ENCODE assay signal across 17 cellular contexts in the genomic region with DNA sequence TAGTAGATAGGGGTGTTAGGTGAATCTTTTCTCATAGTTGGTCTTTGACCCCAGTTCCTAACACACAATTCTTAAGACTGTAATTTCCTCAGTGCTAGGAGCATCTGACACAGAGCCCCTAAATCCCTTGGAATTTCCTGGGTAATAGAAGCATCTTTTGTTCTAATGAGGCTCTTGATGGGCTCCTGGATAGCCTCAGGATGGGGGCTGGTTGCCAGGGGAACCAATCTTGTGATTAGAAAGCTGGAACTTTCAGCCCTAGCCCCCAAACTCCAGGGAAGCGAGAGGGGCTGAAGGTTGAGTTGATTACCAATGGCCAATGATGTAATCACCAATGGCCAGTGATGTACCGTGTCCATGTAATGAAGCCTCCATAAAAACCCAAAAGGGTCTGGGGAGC. TPM values are rescaled to one million over a fixed set of nuclear protein-coding genes. Genes with fewer than 3 reads are reported as not detected.
A peak's percentile ranks its signal among the peaks of the same experiment; 100 is the strongest.
DNase-seq lines count a peak whose midpoint lies in the region; ATAC-seq and TF ChIP-seq lines count a peak whose summit lies in the region.
"Had no signal": no experiment of that assay in that cellular context is flagged by ENCODE, and none has a peak within 500 bp of the region (broad histone marks: within the 10 kb centered on the region; RNA-seq: fewer than 3 reads in every experiment).

No MANE protein-coding gene starts in this region.

- peaks cover 9% of the 10 kb centered on the region; the same call in 2 of the 3 replicates for H3K4me1 Mint-ChIP-seq in GM23338
- peaks cover 47% of the 10 kb centered on the region for H3K4me1 Mint-ChIP-seq in neural progenitor cell
- H3K4me1 Mint-ChIP-seq: B cell had no signal

- H4K20me1 ChIP-seq in GM23338 (replicated peaks; ENCODE audit: insufficient read depth) (no peaks in the 10 kb centered on the region), neural progenitor cell (ENCODE audit: low read depth) (no peaks in the 10 kb centered on the region)

- no peak overlapping the region for H3K9ac ChIP-seq in neural progenitor cell

- H3K27me3 ChIP-seq in GM23338 (ENCODE audit: insufficient read depth) (no peaks in the 10 kb centered on the region), WERI-Rb-1 (ENCODE audit: insufficient read depth, low read depth, severe bottlenecking) (no peaks in the 10 kb centered on the region), ectodermal cell (ENCODE audit: control insufficient read depth, insufficient read depth, low read length, poor library complexity, severe bottlenecking) (no peaks in the 10 kb centered on the region), neural progenitor cell (no peaks in the 10 kb centered on the region)

- 36 to 41% methylated on average over 2 of the region's 2 CpGs for WGBS in ectodermal cell, 2 experiments

- H3K27ac ChIP-seq in GM23338 (ENCODE audit: low read depth) = no peak overlapping the region
- peak overlapping the region; percentile 79 for H3K27ac ChIP-seq in WERI-Rb-1
- peak overlapping the region; percentile 44 for H3K27ac ChIP-seq in ectodermal cell (ENCODE audit: insufficient read depth, low read depth, low read length, poor library complexity, severe bottlenecking)
- peak overlapping the region; percentile 11 for H3K27ac ChIP-seq in neural progenitor cell

- no peaks in the 10 kb centered on the region for H3K9me3 ChIP-seq in WERI-Rb-1 (ENCODE audit: severe bottlenecking)
- H3K9me3 ChIP-seq in ectodermal cell (ENCODE audit: control insufficient read depth, low read length) = no peaks in the 10 kb centered on the region
- no peaks in the 10 kb centered on the region for H3K9me3 ChIP-seq in neural progenitor cell (ENCODE audit: low read depth)
- H3K9me3 ChIP-seq: HAP-1 had no signal

- H3K36me3 ChIP-seq in GM23338 (ENCODE audit: insufficient read depth) (no peaks in the 10 kb centered on the region), WERI-Rb-1 (peaks cover 12% of the 10 kb centered on the region), ectodermal cell (ENCODE audit: control insufficient read depth, insufficient read depth, low read length) (no peaks in the 10 kb centered on the region), neural progenitor cell (no peaks in the 10 kb centered on the region)
- H3K36me3 ChIP-seq: HAP-1 had no signal

- peaks cover 2% of the 10 kb centered on the region for H3K27me3 Mint-ChIP-seq in GM23338 (ENCODE audit: insufficient read depth, low read depth, poor library complexity)
- H3K27me3 Mint-ChIP-seq in neural progenitor cell (ENCODE audit: insufficient read depth, low read depth) = no peaks in the 10 kb centered on the region
- H3K27me3 Mint-ChIP-seq: B cell; CD4-positive, alpha-beta T cell had no signal

- peak overlapping the region; percentile 75; the same call in 1 of the 2 replicates for H2AFZ ChIP-seq in GM23338
- no peak overlapping the region for H2AFZ ChIP-seq in neural progenitor cell (replicated peaks)

- H3K79me2 ChIP-seq in GM23338 (replicated peaks; ENCODE audit: insufficient read depth) = no peaks in the 10 kb centered on the region
- no peaks in the 10 kb centered on the region for H3K79me2 ChIP-seq in neural progenitor cell (ENCODE audit: low read depth)

- H3K4me2 ChIP-seq in GM23338 (no peak overlapping the region), neural progenitor cell (peak overlapping the region; percentile 38)

- no peaks in the 10 kb centered on the region for H3K9me3 Mint-ChIP-seq in GM23338
- no peaks in the 10 kb centered on the region for H3K9me3 Mint-ChIP-seq in neural progenitor cell
- H3K9me3 Mint-ChIP-seq: CD4-positive, alpha-beta T cell; HFFc6 had no signal

- peak; percentile 35; the same call in 2 of the 3 replicates for ATAC-seq in GM23338

- H3K4me1 ChIP-seq in GM23338 (ENCODE audit: insufficient read depth) (peaks cover 8% of the 10 kb centered on the region; the same call in 1 of the 2 replicates), ectodermal cell (ENCODE audit: control insufficient read depth, insufficient read depth, low read length) (peaks cover 13% of the 10 kb centered on the region), neural progenitor cell (peaks cover 18% of the 10 kb centered on the region)

- TF ChIP-seq CTCF in GM23338 (conservative IDR thresholded peaks at IDR 0.05; ENCODE audit: low read depth in 2 of 2) (no peak), WERI-Rb-1 (IDR thresholded peaks at IDR 0.05; ENCODE audit: low read depth, low read length) (no peak), neural progenitor cell (IDR thresholded peaks at IDR 0.05) (no peak)

- DNase-seq in GM23338 (ENCODE audit: low spot score) (peak; percentile 38), WERI-Rb-1 (no peak), neural progenitor cell (ENCODE audit: low spot score) (peak; percentile 70), amygdala (lab: John Stamatoyannopoulos, UW) (no peak), DMS 273 treated with DMSO at 0.1 percent for 48 hours (lab: John Stamatoyannopoulos, UW) (no peak), NCI-H2081 treated with DMSO at 0.1 percent for 48 hours (lab: John Stamatoyannopoulos, UW) (no peak)
- DNase-seq: C1 segment of cervical spinal cord; CD4-positive, alpha-beta T cell; DMS153; DMS79 treated with DMSO at 0.1 percent for 48 hours; EL; GDM1; GOT3; HFFc6 had no signal

- no peak overlapping the region for H3K27ac Mint-ChIP-seq in GM23338
- H3K27ac Mint-ChIP-seq in neural progenitor cell = peak overlapping the region; percentile 57
- H3K27ac Mint-ChIP-seq: B cell; CD4-positive, alpha-beta T cell; HFFc6 had no signal

- H3K36me3 Mint-ChIP-seq in GM23338 (ENCODE audit: low read depth) (no peaks in the 10 kb centered on the region), neural progenitor cell (no peaks in the 10 kb centered on the region)

- H3F3A ChIP-seq in GM23338 (replicated peaks; ENCODE audit: low read depth) (no peaks in the 10 kb centered on the region), neural progenitor cell (ENCODE audit: low read depth) (peaks cover 12% of the 10 kb centered on the region)

- H3K4me3 Mint-ChIP-seq in GM23338 (no peak overlapping the region), neural progenitor cell (no peak overlapping the region)
- H3K4me3 Mint-ChIP-seq: B cell; CD4-positive, alpha-beta T cell; HFFc6 had no signal

- no peaks in the 10 kb centered on the region for H3K9me2 ChIP-seq in GM23338 (ENCODE audit: insufficient read depth)

- H3K4me3 ChIP-seq in GM23338 (no peak overlapping the region), WERI-Rb-1 (ENCODE audit: low read depth, low read length) (no peak overlapping the region), ectodermal cell (ENCODE audit: insufficient read depth, low read depth, low read length) (no peak overlapping the region), neural progenitor cell (no peak overlapping the region)
- H3K4me3 ChIP-seq: HAP-1 had no signal

TF ChIP-seq in GM23338, 12 proteins besides CTCF, POLR2A, EP300 and RAD21 (continues in another document):
- no peak for TF ChIP-seq NANOG (IDR thresholded peaks at IDR 0.05; ENCODE audit: borderline replicate concordance)
- TF ChIP-seq, protein P1, sequence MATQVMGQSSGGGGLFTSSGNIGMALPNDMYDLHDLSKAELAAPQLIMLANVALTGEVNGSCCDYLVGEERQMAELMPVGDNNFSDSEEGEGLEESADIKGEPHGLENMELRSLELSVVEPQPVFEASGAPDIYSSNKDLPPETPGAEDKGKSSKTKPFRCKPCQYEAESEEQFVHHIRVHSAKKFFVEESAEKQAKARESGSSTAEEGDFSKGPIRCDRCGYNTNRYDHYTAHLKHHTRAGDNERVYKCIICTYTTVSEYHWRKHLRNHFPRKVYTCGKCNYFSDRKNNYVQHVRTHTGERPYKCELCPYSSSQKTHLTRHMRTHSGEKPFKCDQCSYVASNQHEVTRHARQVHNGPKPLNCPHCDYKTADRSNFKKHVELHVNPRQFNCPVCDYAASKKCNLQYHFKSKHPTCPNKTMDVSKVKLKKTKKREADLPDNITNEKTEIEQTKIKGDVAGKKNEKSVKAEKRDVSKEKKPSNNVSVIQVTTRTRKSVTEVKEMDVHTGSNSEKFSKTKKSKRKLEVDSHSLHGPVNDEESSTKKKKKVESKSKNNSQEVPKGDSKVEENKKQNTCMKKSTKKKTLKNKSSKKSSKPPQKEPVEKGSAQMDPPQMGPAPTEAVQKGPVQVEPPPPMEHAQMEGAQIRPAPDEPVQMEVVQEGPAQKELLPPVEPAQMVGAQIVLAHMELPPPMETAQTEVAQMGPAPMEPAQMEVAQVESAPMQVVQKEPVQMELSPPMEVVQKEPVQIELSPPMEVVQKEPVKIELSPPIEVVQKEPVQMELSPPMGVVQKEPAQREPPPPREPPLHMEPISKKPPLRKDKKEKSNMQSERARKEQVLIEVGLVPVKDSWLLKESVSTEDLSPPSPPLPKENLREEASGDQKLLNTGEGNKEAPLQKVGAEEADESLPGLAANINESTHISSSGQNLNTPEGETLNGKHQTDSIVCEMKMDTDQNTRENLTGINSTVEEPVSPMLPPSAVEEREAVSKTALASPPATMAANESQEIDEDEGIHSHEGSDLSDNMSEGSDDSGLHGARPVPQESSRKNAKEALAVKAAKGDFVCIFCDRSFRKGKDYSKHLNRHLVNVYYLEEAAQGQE (IDR thresholded peaks at IDR 0.05; ENCODE audit: unreplicated experiment) = no peak
- no peak for TF ChIP-seq EZH2phosphoT487 (IDR thresholded peaks at IDR 0.05; ENCODE audit: unreplicated experiment)
- no peak for TF ChIP-seq POLR2AphosphoS5 (IDR thresholded peaks at IDR 0.05; ENCODE audit: low read depth)
- no peak for TF ChIP-seq ETS1 (IDR thresholded peaks at IDR 0.05)
- no peak for TF ChIP-seq JUNB (IDR thresholded peaks at IDR 0.05; ENCODE audit: unreplicated experiment)

RNA-seq across cellular contexts. Expression of gene CCDC125, which starts 44.5 kb away (rescaled TPM):
- total RNA-seq in GM23338 (2014; rRNA removed; shearing (Covaris generic)) = 1.5 and 1.6 TPM in 2 replicates
- 3.4 TPM in 2 replicates for polyA plus RNA-seq in GM23338 (2016; fragmentation: Nextera tagmentation; extraction: Ambion mirVana)
- 9.8 TPM for polyA plus RNA-seq in ectodermal cell (2013, experiment 1 of 4)
- polyA plus RNA-seq in ectodermal cell (2013, experiment 2 of 4) = 11.8 TPM
- 8.4 TPM for polyA plus RNA-seq in ectodermal cell (2013, experiment 3 of 4)
- 9.0 TPM for polyA plus RNA-seq in ectodermal cell (2013, experiment 4 of 4)
- 0.53 and 0.54 TPM in 2 replicates for total RNA-seq in neural progenitor cell (ENCODE audit: low replicate concordance)

RNA-seq across cellular contexts. Expression of gene CDK7, which starts 53.4 kb away (rescaled TPM):
- total RNA-seq in GM23338 (2014; rRNA removed; shearing (Covaris generic)) = 80.7 and 81.1 TPM in 2 replicates
- polyA plus RNA-seq in GM23338 (2016; fragmentation: Nextera tagmentation; extraction: Ambion mirVana) = 69.4 and 78.4 TPM in 2 replicates
- polyA plus RNA-seq in ectodermal cell (2013, experiment 1 of 4) = 33.8 TPM
- 36.7 TPM for polyA plus RNA-seq in ectodermal cell (2013, experiment 2 of 4)
- 29.2 TPM for polyA plus RNA-seq in ectodermal cell (2013, experiment 3 of 4)
- 33.3 TPM for polyA plus RNA-seq in ectodermal cell (2013, experiment 4 of 4)
- total RNA-seq in neural progenitor cell (ENCODE audit: low replicate concordance) = 38.0 and 57.3 TPM in 2 replicates

Comparison
In these comparisons a context has a peak if more than half of its experiments do, and no peak if none do; other contexts are left out.
1. DNase-seq: peak in GM23338 (single experiment) and neural progenitor cell (single experiment); none in WERI-Rb-1 (single experiment), amygdala (0 of 56), DMS 273 treated with DMSO at 0.1 percent for 48 hours (single experiment) and NCI-H2081 treated with DMSO at 0.1 percent for 48 hours (single experiment).